In the genomic region with DNA sequence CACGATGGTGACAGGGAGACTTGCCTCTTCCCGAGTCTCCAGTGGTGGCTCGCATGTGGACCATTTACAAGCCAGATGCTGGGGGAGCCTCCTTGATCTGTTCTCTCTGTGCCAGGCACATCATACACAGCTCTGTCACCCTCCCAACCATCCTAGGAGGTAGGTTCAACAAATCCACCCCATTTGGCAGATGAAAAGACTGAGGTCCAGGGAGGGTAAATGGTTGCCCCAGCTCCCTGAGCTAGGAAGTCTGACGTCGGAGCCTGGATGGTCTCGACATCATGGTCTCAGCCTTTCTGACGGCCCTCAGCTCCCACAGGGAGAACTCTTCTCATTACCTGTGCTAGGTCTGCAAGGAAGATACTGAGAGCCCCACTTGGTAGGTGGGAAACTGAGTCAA, we compare ENCODE assay signal across 9 cellular contexts.
"Had no signal": no experiment of that assay in that cellular context is flagged by ENCODE, and none has a peak within 500 bp of the region (broad histone marks: within the 10 kb centered on the region; RNA-seq: fewer than 3 reads in every experiment).

No MANE protein-coding gene starts in this region.

- H2AFZ ChIP-seq: GM23248 had no signal

- H3K9me3 ChIP-seq: HAP-1 had no signal

- H3K36me3 ChIP-seq: HAP-1 had no signal

- H3K4me1 ChIP-seq: HAP-1 had no signal

- H3K4me3 ChIP-seq: GM23248, HAP-1 had no signal

- H3K27ac ChIP-seq: GM23248, HL-60 had no signal

- ATAC-seq: HCT116 had no signal

- DNase-seq: GM23248, GOT3, H7, HFFc6, IMR-90, KBM-7 had no signal

- H3K9ac ChIP-seq: GM23248 had no signal
